Comparison of ENCODE assay signal across 9 cellular contexts in genomic region chr3:123799544-123800351, GRCh38.
DNase-seq lines count a peak whose midpoint lies in the region; ATAC-seq and TF ChIP-seq lines count a peak whose summit lies in the region.
"Had no signal": no experiment of that assay in that cellular context is flagged by ENCODE, and none has a peak within 500 bp of the region (broad histone marks: within the 10 kb centered on the region; RNA-seq: fewer than 3 reads in every experiment).

No MANE protein-coding gene starts in this region.

- no peaks in the 10 kb centered on the region for H4K20me1 ChIP-seq in PC-3 (ENCODE audit: low read length)

- DNase-seq in left kidney (ENCODE audit: low read depth, low spot score) = peak; percentile 41
- peak; percentile 2 to 9 for DNase-seq in thyroid gland
- no peak for DNase-seq in PC-3
- DNase-seq in erythroblast (lab: John Stamatoyannopoulos, UW) = no peak
- no peak for DNase-seq in NCI-H446 treated with DMSO at 0.1 percent for 48 hours (lab: John Stamatoyannopoulos, UW)
- DNase-seq in stimulated activated CD4-positive, alpha-beta T cell treated with anti-CD3 and anti-CD28 coated beads, Interleukin-4, amount 100 ng/mL, for 24 hours = no peak
- DNase-seq: T-helper 2 cell had no signal

- no peaks in the 10 kb centered on the region for H3K27me3 ChIP-seq in HUES48 (ENCODE audit: control insufficient read depth, insufficient read depth, low read length)
- H3K27me3 ChIP-seq in thyroid gland = no peaks in the 10 kb centered on the region
- H3K27me3 ChIP-seq in PC-3 (ENCODE audit: low read length) = no peaks in the 10 kb centered on the region

- ATAC-seq in PC-3 = no peak

- H3K36me3 ChIP-seq in HUES48 (ENCODE audit: control insufficient read depth, insufficient read depth, low read length) = no peaks in the 10 kb centered on the region
- H3K36me3 ChIP-seq in thyroid gland = no peaks in the 10 kb centered on the region
- H3K36me3 ChIP-seq in PC-3 (ENCODE audit: low read depth, low read length) = no peaks in the 10 kb centered on the region

- H3F3A ChIP-seq in PC-3 (ENCODE audit: low read length, unreplicated experiment) = no peaks in the 10 kb centered on the region

- H3K4me1 Mint-ChIP-seq in brain = peaks cover 32% of the 10 kb centered on the region

- H3K9me3 Mint-ChIP-seq in brain = peaks cover 0 to 3% (median 0%) of the 10 kb centered on the region in 5 experiments

- CTCF ChIA-PET in PC-3 (lab: Charles Lee) = no interaction called here

- peaks cover 12% of the 10 kb centered on the region for H3K27me3 Mint-ChIP-seq in brain

- intact Hi-C loops in thyroid gland (cut with DNase I) (no loop called here), PC-3 (cut with micrococcal nuclease) (no loop called here)

- peak overlapping the region; percentile 36 to 79 (median 66) for H3K4me3 Mint-ChIP-seq in brain

- peak overlapping the region in 3 of 5 experiments; percentile 24 to 48 (median 39) for H3K27ac Mint-ChIP-seq in brain

- BruUV-seq in PC-3 (replicated peaks; lab: Mats Ljungman, UMichigan) = no TSS peak

- no peaks in the 10 kb centered on the region for H3K9me3 ChIP-seq in HUES48 (ENCODE audit: control insufficient read depth, insufficient read depth, low read length)
- no peaks in the 10 kb centered on the region for H3K9me3 ChIP-seq in thyroid gland
- no peaks in the 10 kb centered on the region for H3K9me3 ChIP-seq in PC-3 (ENCODE audit: low read length)

- no peak overlapping the region for H3K4me2 ChIP-seq in PC-3 (ENCODE audit: low read length)

- 27 to 48% methylated on average over 20 to 22 of the region's 22 CpGs for WGBS in thyroid gland, 2 donors

- H3K36me3 Mint-ChIP-seq in brain = no peaks in the 10 kb centered on the region

- H3K79me2 ChIP-seq in PC-3 (ENCODE audit: low read length) = no peaks in the 10 kb centered on the region

- TF ChIP-seq CTCF in brain (conservative IDR thresholded peaks at IDR 0.05) = no peak
- TF ChIP-seq CTCF in thyroid gland (IDR thresholded peaks at IDR 0.05) = no peak
- TF ChIP-seq CTCF in PC-3 (conservative IDR thresholded peaks at IDR 0.05; ENCODE audit: low read depth, low read length) = no peak

- no peaks in the 10 kb centered on the region for H3K9me2 ChIP-seq in PC-3 (replicated peaks; ENCODE audit: low read length)

- no peak overlapping the region for H2AFZ ChIP-seq in PC-3 (ENCODE audit: low read length)

- TF ChIP-seq POLR2A in thyroid gland (IDR thresholded peaks at IDR 0.05) (no peak), erythroblast (IDR thresholded peaks at IDR 0.05; ENCODE audit: low read length) (no peak)

- H3K9ac ChIP-seq in HUES48 (ENCODE audit: low read depth, low read length) = no peak overlapping the region
- no peak overlapping the region for H3K9ac ChIP-seq in PC-3 (ENCODE audit: low read length)

- H3K4me1 ChIP-seq in HUES48 (ENCODE audit: control insufficient read depth, insufficient read depth, low read length) (0 out of 2 replicates have a peak, but pooled peaks cover 3% of the 10 kb centered on the region), thyroid gland (no peaks in the 10 kb centered on the region), PC-3 (ENCODE audit: insufficient read depth, low read length) (no peaks in the 10 kb centered on the region)

- H3K4me3 ChIP-seq in HUES48 (ENCODE audit: low read depth, low read length) = no peak overlapping the region
- H3K4me3 ChIP-seq in thyroid gland (replicated peaks in 1 of 3) = no peak overlapping the region
- no peak overlapping the region for H3K4me3 ChIP-seq in PC-3 (ENCODE audit: low read length)

- H3K27ac ChIP-seq in HUES48 (ENCODE audit: low read depth, low read length) (peak overlapping the region; percentile 34), thyroid gland (no peak overlapping the region), PC-3 (ENCODE audit: low read length) (no peak overlapping the region)

- POLR2A ChIA-PET in PC-3 (lab: Charles Lee; ENCODE audit: unreplicated experiment) = no interaction called here

Comparison
In these comparisons a context has a peak if more than half of its experiments do, and no peak if none do; other contexts are left out.
1. DNase-seq: peak in left kidney (single experiment) and thyroid gland (2 of 2); none in PC-3 (single experiment), erythroblast (0 of 2), NCI-H446 treated with DMSO at 0.1 percent for 48 hours (single experiment) and stimulated activated CD4-positive, alpha-beta T cell treated with anti-CD3 and anti-CD28 coated beads, Interleukin-4, amount 100 ng/mL, for 24 hours (single experiment).